In genomic region chr6:149844036-149844435, GRCh38 we compare ENCODE assay signal across 4 cellular contexts. TPM values are rescaled to one million over a fixed set of nuclear protein-coding genes. Genes with fewer than 3 reads are reported as not detected.
"Had no signal": no experiment of that assay in that cellular context is flagged by ENCODE, and none has a peak within 500 bp of the region (broad histone marks: within the 10 kb centered on the region; RNA-seq: fewer than 3 reads in every experiment).

No MANE protein-coding gene starts in this region.

RNA-seq across cellular contexts. Expression of gene RAET1E, which starts 53.9 kb away (rescaled TPM):
- total RNA-seq: activated CD4-positive, alpha-beta T cell treated with anti-CD3 and anti-CD28 coated beads, Interleukin-2, amount 10 ng/mL, durations not matched to agents 24 days and 14 days; activated CD8-positive, alpha-beta T cell treated with anti-CD3 and anti-CD28 coated beads for 36 hours; activated naive CD8-positive, alpha-beta T cell treated with anti-CD3 and anti-CD28 coated beads for 36 hours; left lobe of liver had no signal
